13 cellular contexts compared by ENCODE assay signal in genomic region chr2:164784376-164784775, GRCh38. TPM values are rescaled to one million over a fixed set of nuclear protein-coding genes. Genes with fewer than 3 reads are reported as not detected.
DNase-seq lines count a peak whose midpoint lies in the region; ATAC-seq and TF ChIP-seq lines count a peak whose summit lies in the region.
"Had no signal": no experiment of that assay in that cellular context is flagged by ENCODE, and none has a peak within 500 bp of the region (broad histone marks: within the 10 kb centered on the region; RNA-seq: fewer than 3 reads in every experiment).

No MANE protein-coding gene starts in this region.

- in situ Hi-C loops in brain microvascular endothelial cell (cut with HindIII; ENCODE audit: low pct_ligation_motif_present, low sequenced_read_pairs) = no loop called here

- peak; percentile 61 for ATAC-seq in left ventricle myocardium superior
- no peak for ATAC-seq in GM18907 (IDR thresholded peaks at IDR 0.05; ENCODE audit: unreplicated experiment)
- no peak for ATAC-seq in HG02884 (IDR thresholded peaks at IDR 0.05; ENCODE audit: unreplicated experiment)
- ATAC-seq: activated CD4-positive, CD25-positive, alpha-beta regulatory T cell treated with anti-CD3 and anti-CD28 coated beads, Interleukin-2, amount 50 U/mL, for 24 hours; HepG2; PC-3 had no signal

- H3K9ac ChIP-seq in rectal smooth muscle tissue (ENCODE audit: low read length) = no peak overlapping the region

- peaks cover 17% of the 10 kb centered on the region for H3K4me1 ChIP-seq in rectal smooth muscle tissue (ENCODE audit: control insufficient read depth, insufficient read depth, low read length)

- H3K27ac ChIP-seq in brain microvascular endothelial cell (peak overlapping the region; percentile 95), rectal smooth muscle tissue (ENCODE audit: low read depth, low read length) (peak overlapping the region; percentile 80)

- DNase-seq in EH (ENCODE audit: low read depth) (peak; percentile 47), brain microvascular endothelial cell (peak; percentile 94), left ventricle myocardium superior (no peak), H7 (no peak), HPDE6-E6E7 (ENCODE audit: extremely low spot score) (no peak)
- DNase-seq: DMS 273 treated with DMSO at 0.1 percent for 48 hours, NCI-H345, PC-3 had no signal

- intact Hi-C loops in left ventricle myocardium superior (cut with micrococcal nuclease) = no loop called here

- no peak for TF ChIP-seq CTCF in brain microvascular endothelial cell (IDR thresholded peaks at IDR 0.05; ENCODE audit: low read depth, low read length, missing control alignments)

- H3K4me3 ChIP-seq in brain microvascular endothelial cell (ENCODE audit: low read depth, low read length) (no peak overlapping the region), rectal smooth muscle tissue (ENCODE audit: low read length) (no peak overlapping the region), H7 (ENCODE audit: insufficient read depth, low read depth, low read length) (no peak overlapping the region)

- no peaks in the 10 kb centered on the region for H3K36me3 ChIP-seq in brain microvascular endothelial cell (replicated peaks)
- H3K36me3 ChIP-seq in rectal smooth muscle tissue (ENCODE audit: control insufficient read depth, insufficient read depth, low read length) = no peaks in the 10 kb centered on the region
- H3K36me3 ChIP-seq in H7 (replicated peaks; ENCODE audit: control insufficient read depth, insufficient read depth, low read length) = no peaks in the 10 kb centered on the region

- H3K27me3 ChIP-seq in brain microvascular endothelial cell (replicated peaks) (no peaks in the 10 kb centered on the region), rectal smooth muscle tissue (ENCODE audit: control insufficient read depth, insufficient read depth, low read length) (no peaks in the 10 kb centered on the region), H7 (ENCODE audit: control insufficient read depth, insufficient read depth, low read length) (no peaks in the 10 kb centered on the region)

RNA-seq across cellular contexts. Expression of gene COBLL1, which starts 57.2 kb away (rescaled TPM):
- 17.0 TPM for total RNA-seq in left ventricle myocardium superior
- total RNA-seq in H7 (2014; rRNA removed; shearing (Covaris generic)) = 2.6 and 3.5 TPM in 2 replicates

Comparison
In these comparisons a context has a peak if more than half of its experiments do, and no peak if none do; other contexts are left out.
1. DNase-seq: peak in EH (single experiment) and brain microvascular endothelial cell (single experiment); none in left ventricle myocardium superior (single experiment), H7 (single experiment) and HPDE6-E6E7 (single experiment).